Comparison of ENCODE assay signal across 23 cellular contexts in the genomic region with DNA sequence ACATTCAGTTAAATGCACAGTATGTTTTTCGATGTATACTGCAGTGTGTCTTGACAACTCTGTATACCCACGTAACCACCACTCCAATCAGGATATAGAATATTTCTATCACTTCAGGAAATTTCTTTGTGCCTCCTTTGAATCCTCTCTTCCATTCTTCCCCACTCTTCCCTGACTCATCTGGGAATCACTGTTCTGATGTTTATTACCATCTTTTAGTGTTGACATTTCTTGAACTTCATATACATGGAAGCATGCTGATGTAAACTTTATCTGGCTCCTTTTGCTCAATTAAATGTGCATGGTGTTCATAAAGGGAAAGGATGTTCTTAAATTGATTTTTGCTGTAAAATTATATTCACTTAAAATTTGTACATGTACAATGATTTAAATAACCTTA.
DNase-seq lines count a peak whose midpoint lies in the region; ATAC-seq and TF ChIP-seq lines count a peak whose summit lies in the region.
"Had no signal": no experiment of that assay in that cellular context is flagged by ENCODE, and none has a peak within 500 bp of the region (broad histone marks: within the 10 kb centered on the region; RNA-seq: fewer than 3 reads in every experiment).

No MANE protein-coding gene starts in this region.

- intact Hi-C loops in HCT116 (cut with micrococcal nuclease) (loop anchor here (10.0 kb wide), 1 partner anchor 635 kb away; no protein-coding TSS in a partner anchor), PC-3 (cut with micrococcal nuclease) (loop anchor here (5.0 to 10.0 kb wide), 3 partner anchors 85 to 1002 kb away; no protein-coding TSS in a partner anchor)

- POLR2A ChIA-PET in HCT116 (lab: Charles Lee), result no interaction called here
- POLR2A ChIA-PET in PC-3 (lab: Charles Lee; ENCODE audit: unreplicated experiment), result no interaction called here
- POLR2A ChIA-PET in WTC11 (lab: Charles Lee), result no interaction called here

- no peak overlapping the region for H3K4me3 ChIP-seq in HCT116 (replicated peaks in 1 of 2; ENCODE audit: low read depth in 1 of 2, low read length in 2 of 2)
- no peak overlapping the region for H3K4me3 ChIP-seq in PC-3 (ENCODE audit: low read length)
- H3K4me3 ChIP-seq: A549, BLaER1 had no signal

- no TSS peak for BruUV-seq in HCT116 (replicated peaks; lab: Mats Ljungman, UMichigan)
- BruUV-seq in PC-3 (replicated peaks; lab: Mats Ljungman, UMichigan), result no TSS peak

- 0 out of 2 replicates have a peak, but pooled peaks cover 5% of the 10 kb centered on the region for H3K9me3 Mint-ChIP-seq in WTC11

- no peaks in the 10 kb centered on the region for H3K36me3 Mint-ChIP-seq in WTC11
- H3K36me3 Mint-ChIP-seq: CD14-positive monocyte; CD4-positive, alpha-beta memory T cell; CD4-positive, CD25-positive, alpha-beta regulatory T cell; CD8-positive, alpha-beta memory T cell had no signal

- no peaks in the 10 kb centered on the region for H3K9me2 ChIP-seq in HCT116 (ENCODE audit: insufficient read depth)
- no peaks in the 10 kb centered on the region for H3K9me2 ChIP-seq in PC-3 (replicated peaks; ENCODE audit: low read length)

- 0 out of 4 replicates have a peak, but pooled peaks cover 0 to 5% of the 10 kb centered on the region in 2 experiments for H3K36me3 ChIP-seq in HCT116 (ENCODE audit: control insufficient read depth in 1 of 2, insufficient read depth in 2 of 2, low read length in 2 of 2)
- H3K36me3 ChIP-seq in PC-3 (ENCODE audit: low read depth, low read length), result no peaks in the 10 kb centered on the region
- H3K36me3 ChIP-seq: BE2C, BLaER1 had no signal

- H2AFZ ChIP-seq in HCT116 (ENCODE audit: low read depth, low read length, poor library complexity, severe bottlenecking) (no peak overlapping the region), PC-3 (ENCODE audit: low read length) (no peak overlapping the region)

- H3K79me2 ChIP-seq in HCT116 (ENCODE audit: insufficient read depth, low read length), result peaks cover 96% of the 10 kb centered on the region
- H3K79me2 ChIP-seq in PC-3 (ENCODE audit: low read length), result no peaks in the 10 kb centered on the region

- no peaks in the 10 kb centered on the region for H3K27me3 ChIP-seq in HCT116 (ENCODE audit: insufficient read depth, low read length)
- no peaks in the 10 kb centered on the region for H3K27me3 ChIP-seq in PC-3 (ENCODE audit: low read length)
- H3K27me3 ChIP-seq: BE2C, BLaER1 had no signal

- no peaks in the 10 kb centered on the region for H3F3A ChIP-seq in PC-3 (ENCODE audit: low read length, unreplicated experiment)

- H3K27me3 Mint-ChIP-seq in WTC11 (ENCODE audit: low read depth), result no peaks in the 10 kb centered on the region
- H3K27me3 Mint-ChIP-seq: CD4-positive, alpha-beta memory T cell; CD4-positive, CD25-positive, alpha-beta regulatory T cell; CD8-positive, alpha-beta memory T cell had no signal

- H3K9ac ChIP-seq in HCT116 (ENCODE audit: low read length) (peak overlapping the region; percentile 57), PC-3 (ENCODE audit: low read length) (no peak overlapping the region)
- H3K9ac ChIP-seq: BLaER1 had no signal

- H3K4me1 ChIP-seq in HCT116 (ENCODE audit: control insufficient read depth in 1 of 2, insufficient read depth in 2 of 2, low read length in 2 of 2) (peaks cover 90 to 97% of the 10 kb centered on the region in 2 experiments), PC-3 (ENCODE audit: insufficient read depth, low read length) (peaks cover 2% of the 10 kb centered on the region; the same call in 1 of the 2 replicates)
- H3K4me1 ChIP-seq: A549 had no signal

- no peak overlapping the region for H3K4me3 Mint-ChIP-seq in WTC11
- H3K4me3 Mint-ChIP-seq: CD14-positive monocyte; CD4-positive, alpha-beta memory T cell; CD4-positive, CD25-positive, alpha-beta regulatory T cell; CD8-positive, alpha-beta memory T cell had no signal

- no peak for TF ChIP-seq RAD21 in HCT116 (IDR thresholded peaks at IDR 0.05; ENCODE audit: low read depth)

- RAD21 ChIA-PET in HCT116 (lab: Charles Lee; ENCODE audit: low non-redundant PET in 1 of 2, low total read pairs in 2 of 2, uncharacterized antibody in 2 of 2, unreplicated experiment in 2 of 2), result no interaction called here

- H3K4me2 ChIP-seq in HCT116 (ENCODE audit: low read length) (peak overlapping the region; percentile 69), PC-3 (ENCODE audit: low read length) (no peak overlapping the region)
- H3K4me2 ChIP-seq: A549, BLaER1 had no signal

- TF ChIP-seq CTCF in HCT116 (IDR thresholded peaks at IDR 0.05 in 2 of 3, conservative IDR thresholded peaks at IDR 0.05 in 1 of 3; ENCODE audit: borderline replicate concordance in 1 of 3, insufficient read depth in 1 of 3, low read depth in 2 of 3, low read length in 2 of 3), result no peak
- TF ChIP-seq CTCF in PC-3 (conservative IDR thresholded peaks at IDR 0.05; ENCODE audit: low read depth, low read length), result no peak
- no peak for TF ChIP-seq CTCF in WTC11 (IDR thresholded peaks at IDR 0.05)

- DNase-seq in ELR (ENCODE audit: low read depth), result peak; percentile 5
- DNase-seq in HCT116 (ENCODE audit: low read depth, low spot score), result no peak
- DNase-seq in PC-3, result peak; percentile 10
- DNase-seq in WTC11 (ENCODE audit: low spot score), result no peak
- no peak for DNase-seq in NCI-H510A (lab: John Stamatoyannopoulos, UW)
- DNase-seq: AML-193; BE2C; C1 segment of cervical spinal cord; CD4-positive, alpha-beta memory T cell; CD4-positive, CD25-positive, alpha-beta regulatory T cell; CD8-positive, alpha-beta memory T cell; COR-L47; DMS 273 treated with DMSO at 0.1 percent for 48 hours; DMS153; DMS53; DMS79; DND-41; EL; GF-D8 had no signal

- no peak overlapping the region for H3K27ac Mint-ChIP-seq in WTC11
- H3K27ac Mint-ChIP-seq: CD14-positive monocyte; CD4-positive, alpha-beta memory T cell; CD4-positive, CD25-positive, alpha-beta regulatory T cell; CD8-positive, alpha-beta memory T cell had no signal

- ATAC-seq in HCT116 (no peak), PC-3 (peak; percentile 59; the same call in 1 of the 2 replicates), WTC11 (no peak)
- ATAC-seq: A549 had no signal

- peak overlapping the region; percentile 86 for H3K27ac ChIP-seq in HCT116 (ENCODE audit: low read depth, low read length)
- no peak overlapping the region for H3K27ac ChIP-seq in PC-3 (ENCODE audit: low read length)
- H3K27ac ChIP-seq: 22Rv1, A549, BLaER1 had no signal

- TF ChIP-seq POLR2A in HCT116 (IDR thresholded peaks at IDR 0.05; ENCODE audit: borderline replicate concordance, extremely low read depth, insufficient read depth, insufficient read length), result no peak

- CTCF ChIA-PET in HCT116 (lab: Charles Lee) (no interaction called here), PC-3 (lab: Charles Lee) (no interaction called here), WTC11 (lab: Charles Lee) (no interaction called here)

- H4K20me1 ChIP-seq in HCT116 (ENCODE audit: insufficient read depth) (no peaks in the 10 kb centered on the region), PC-3 (ENCODE audit: low read length) (no peaks in the 10 kb centered on the region)
- H4K20me1 ChIP-seq: BLaER1 had no signal

- H3K9me3 ChIP-seq in HCT116 (ENCODE audit: control insufficient read depth in 1 of 2, insufficient read depth in 1 of 2, low read depth in 1 of 2, low read length in 2 of 2) (no peaks in the 10 kb centered on the region), PC-3 (ENCODE audit: low read length) (no peaks in the 10 kb centered on the region)
- H3K9me3 ChIP-seq: A549, BE2C, BLaER1 had no signal

- peaks cover 45% of the 10 kb centered on the region for H3K4me1 Mint-ChIP-seq in WTC11
- H3K4me1 Mint-ChIP-seq: CD14-positive monocyte; CD4-positive, alpha-beta memory T cell; CD4-positive, CD25-positive, alpha-beta regulatory T cell; CD8-positive, alpha-beta memory T cell had no signal

TF ChIP-seq in HCT116, 20 proteins besides CTCF, POLR2A, EP300 and RAD21 (continues in another document):
- no peak for TF ChIP-seq EZH2 (IDR thresholded peaks at IDR 0.05)

TF ChIP-seq in WTC11, 78 proteins besides CTCF, POLR2A, EP300 and RAD21:
- TF ChIP-seq CREB1 (CRISPR knock-in tag; IDR thresholded peaks at IDR 0.05) (no peak), TCF7 (CRISPR knock-in tag; IDR thresholded peaks at IDR 0.05; ENCODE audit: low read depth) (no peak), ZNF317 (CRISPR knock-in tag; IDR thresholded peaks at IDR 0.05; ENCODE audit: borderline replicate concordance, low read depth) (no peak), ATF3 (CRISPR knock-in tag; conservative IDR thresholded peaks at IDR 0.05) (no peak), SMAD3 (CRISPR knock-in tag; IDR thresholded peaks at IDR 0.05; ENCODE audit: borderline replicate concordance) (no peak), SMAD4 (CRISPR knock-in tag; IDR thresholded peaks at IDR 0.05) (no peak), GRHL2 (CRISPR knock-in tag; IDR thresholded peaks at IDR 0.05; ENCODE audit: insufficient replicate concordance, severe bottlenecking) (no peak)
- TF ChIP-seq, protein P1, sequence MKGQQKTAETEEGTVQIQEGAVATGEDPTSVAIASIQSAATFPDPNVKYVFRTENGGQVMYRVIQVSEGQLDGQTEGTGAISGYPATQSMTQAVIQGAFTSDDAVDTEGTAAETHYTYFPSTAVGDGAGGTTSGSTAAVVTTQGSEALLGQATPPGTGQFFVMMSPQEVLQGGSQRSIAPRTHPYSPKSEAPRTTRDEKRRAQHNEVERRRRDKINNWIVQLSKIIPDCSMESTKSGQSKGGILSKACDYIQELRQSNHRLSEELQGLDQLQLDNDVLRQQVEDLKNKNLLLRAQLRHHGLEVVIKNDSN (CRISPR knock-in tag; IDR thresholded peaks at IDR 0.05), result no peak
- TF ChIP-seq, protein P2, sequence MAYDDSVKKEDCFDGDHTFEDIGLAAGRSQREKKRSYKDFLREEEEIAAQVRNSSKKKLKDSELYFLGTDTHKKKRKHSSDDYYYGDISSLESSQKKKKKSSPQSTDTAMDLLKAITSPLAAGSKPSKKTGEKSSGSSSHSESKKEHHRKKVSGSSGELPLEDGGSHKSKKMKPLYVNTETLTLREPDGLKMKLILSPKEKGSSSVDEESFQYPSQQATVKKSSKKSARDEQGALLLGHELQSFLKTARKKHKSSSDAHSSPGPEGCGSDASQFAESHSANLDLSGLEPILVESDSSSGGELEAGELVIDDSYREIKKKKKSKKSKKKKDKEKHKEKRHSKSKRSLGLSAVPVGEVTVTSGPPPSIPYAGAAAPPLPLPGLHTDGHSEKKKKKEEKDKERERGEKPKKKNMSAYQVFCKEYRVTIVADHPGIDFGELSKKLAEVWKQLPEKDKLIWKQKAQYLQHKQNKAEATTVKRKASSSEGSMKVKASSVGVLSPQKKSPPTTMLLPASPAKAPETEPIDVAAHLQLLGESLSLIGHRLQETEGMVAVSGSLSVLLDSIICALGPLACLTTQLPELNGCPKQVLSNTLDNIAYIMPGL (CRISPR knock-in tag; IDR thresholded peaks at IDR 0.05), result no peak

Comparison
In these comparisons a context has a peak if more than half of its experiments do, and no peak if none do; other contexts are left out.
1. DNase-seq: peak in ELR (single experiment) and PC-3 (single experiment); none in HCT116 (single experiment), WTC11 (single experiment) and NCI-H510A (single experiment).